ENCODE assay signal across 17 cellular contexts in genomic region chr22:28942333-28942732, GRCh38. TPM values are rescaled to one million over a fixed set of nuclear protein-coding genes. Genes with fewer than 3 reads are reported as not detected.
A peak's percentile ranks its signal among the peaks of the same experiment; 100 is the strongest.
DNase-seq lines count a peak whose midpoint lies in the region; ATAC-seq, FAIRE-seq and TF ChIP-seq lines count a peak whose summit lies in the region.
"Had no signal": no experiment of that assay in that cellular context is flagged by ENCODE, and none has a peak within 500 bp of the region (broad histone marks: within the 10 kb centered on the region; RNA-seq: fewer than 3 reads in every experiment).

No MANE protein-coding gene starts in this region.

- H3K4me3 ChIP-seq in WERI-Rb-1 (ENCODE audit: low read depth, low read length) (no peak overlapping the region), ectodermal cell (ENCODE audit: insufficient read depth, low read depth, low read length) (no peak overlapping the region), right lobe of liver (no peak overlapping the region), parathyroid adenoma (ENCODE audit: low read depth, low read length) (peak overlapping the region; percentile 29)
- H3K4me3 ChIP-seq: SK-N-MC had no signal

- H3K27me3 ChIP-seq in WERI-Rb-1 (ENCODE audit: insufficient read depth, low read depth, severe bottlenecking) (no peaks in the 10 kb centered on the region), ectodermal cell (ENCODE audit: control insufficient read depth, insufficient read depth, low read length, poor library complexity, severe bottlenecking) (no peaks in the 10 kb centered on the region), right lobe of liver (no peaks in the 10 kb centered on the region), parathyroid adenoma (ENCODE audit: control insufficient read depth, insufficient read depth, low read length) (no peaks in the 10 kb centered on the region)

- no peak for TF ChIP-seq CTCF in WERI-Rb-1 (IDR thresholded peaks at IDR 0.05; ENCODE audit: low read depth, low read length)
- TF ChIP-seq CTCF in right lobe of liver (IDR thresholded peaks at IDR 0.05), result no peak
- TF ChIP-seq CTCF in parathyroid adenoma (IDR thresholded peaks at IDR 0.05), result no peak

- H3K9me3 ChIP-seq in WERI-Rb-1 (ENCODE audit: severe bottlenecking), result peaks cover 6% of the 10 kb centered on the region
- no peaks in the 10 kb centered on the region for H3K9me3 ChIP-seq in ectodermal cell (ENCODE audit: control insufficient read depth, low read length)
- no peaks in the 10 kb centered on the region for H3K9me3 ChIP-seq in right lobe of liver
- H3K9me3 ChIP-seq in parathyroid adenoma (ENCODE audit: control insufficient read depth, low read length), result no peaks in the 10 kb centered on the region

- H3K9me3 Mint-ChIP-seq in effector memory CD8-positive, alpha-beta T cell, result peaks cover 5 to 8% of the 10 kb centered on the region in 2 donors

- 87 to 89% methylated on average over 5 of the region's 5 CpGs for WGBS in ectodermal cell, 2 experiments
- 78% methylated on average over 2 of the region's 5 CpGs for WGBS in right lobe of liver (ENCODE audit: insufficient coverage, low coverage, low lambda C conversion rate, missing lambda C conversion rate)

- H3K4me2 ChIP-seq in parathyroid adenoma (ENCODE audit: low read length), result peak overlapping the region; percentile 63

- TF ChIP-seq POLR2A in right lobe of liver (IDR thresholded peaks at IDR 0.05) (no peak), GM12891 (IDR thresholded peaks at IDR 0.05; ENCODE audit: low read depth, low read length) (no peak)

- no peak overlapping the region for H2AFZ ChIP-seq in parathyroid adenoma

- DNase-seq in WERI-Rb-1 (no peak), right lobe of liver (no peak), GM12891 (ENCODE audit: insufficient read length, low spot score) (no peak), AG20443 (ENCODE audit: low spot score) (no peak), HuH-7.5 (ENCODE audit: low spot score) (no peak)
- no peak for DNase-seq in effector memory CD8-positive, alpha-beta T cell
- DNase-seq: CD8-positive, alpha-beta memory T cell; HCEC 1CT; NCI-H1436; NCI-H2081; NCI-H2171 treated with DMSO at 0.1 percent for 48 hours; NCI-H774; OCI-M1; SHP77 had no signal

- peaks cover 43 to 44% of the 10 kb centered on the region in 2 donors for H3K27me3 Mint-ChIP-seq in effector memory CD8-positive, alpha-beta T cell

- no peak overlapping the region for H3K4me3 Mint-ChIP-seq in effector memory CD8-positive, alpha-beta T cell
- H3K4me3 Mint-ChIP-seq: CD8-positive, alpha-beta memory T cell had no signal

- no peak overlapping the region for H3K27ac Mint-ChIP-seq in effector memory CD8-positive, alpha-beta T cell
- H3K27ac Mint-ChIP-seq: CD8-positive, alpha-beta memory T cell had no signal

- H3K79me2 ChIP-seq in parathyroid adenoma, result no peaks in the 10 kb centered on the region

- intact Hi-C loops in right lobe of liver (cut with DNase I), result no loop called here

- H3K27ac ChIP-seq in WERI-Rb-1 (peak overlapping the region; percentile 68), ectodermal cell (ENCODE audit: insufficient read depth, low read depth, low read length, poor library complexity, severe bottlenecking) (peak overlapping the region; percentile 95), right lobe of liver (no peak overlapping the region), parathyroid adenoma (no peak overlapping the region)
- H3K27ac ChIP-seq: SK-N-MC had no signal

- no peaks in the 10 kb centered on the region for H3K4me1 Mint-ChIP-seq in effector memory CD8-positive, alpha-beta T cell (ENCODE audit: low read depth in 2 of 2)
- H3K4me1 Mint-ChIP-seq: CD8-positive, alpha-beta memory T cell had no signal

- peak in 3 of 4 donors; percentile 22 to 59 (median 26) for ATAC-seq in right lobe of liver
- ATAC-seq in effector memory CD8-positive, alpha-beta T cell (replicated peaks), result no peak

- FAIRE-seq in GM12891 (lab: Jason Lieb, UNC), result no peak

- peaks cover 59% of the 10 kb centered on the region for H3K4me1 ChIP-seq in ectodermal cell (ENCODE audit: control insufficient read depth, insufficient read depth, low read length)
- H3K4me1 ChIP-seq in right lobe of liver, result peaks cover 0 to 38% (median 12%) of the 10 kb centered on the region in 4 donors
- H3K4me1 ChIP-seq in parathyroid adenoma, result peaks cover 14% of the 10 kb centered on the region

- H3K9ac ChIP-seq in parathyroid adenoma, result no peak overlapping the region

- H3K36me3 ChIP-seq in WERI-Rb-1 (no peaks in the 10 kb centered on the region), ectodermal cell (ENCODE audit: control insufficient read depth, insufficient read depth, low read length) (no peaks in the 10 kb centered on the region), right lobe of liver (no peaks in the 10 kb centered on the region), parathyroid adenoma (ENCODE audit: control insufficient read depth, insufficient read depth, low read length) (no peaks in the 10 kb centered on the region)

- H3K36me3 Mint-ChIP-seq in effector memory CD8-positive, alpha-beta T cell (ENCODE audit: insufficient read depth), result no peaks in the 10 kb centered on the region

TF ChIP-seq in GM12891, 5 proteins besides CTCF, POLR2A, EP300 and RAD21:
- TF ChIP-seq TAF1 (IDR thresholded peaks at IDR 0.05; ENCODE audit: low read depth, low read length) (no peak), POLR2AphosphoS5 (IDR thresholded peaks at IDR 0.05; ENCODE audit: low read depth, low read length) (no peak), POU2F2 (IDR thresholded peaks at IDR 0.05; ENCODE audit: low read depth, low read length) (no peak), SPI1 (IDR thresholded peaks at IDR 0.05; ENCODE audit: low read depth, low read length) (no peak)

RNA-seq across cellular contexts. Expression of gene ZNRF3, which starts 59.0 kb away (rescaled TPM):
- 25.8 TPM for polyA plus RNA-seq in ectodermal cell (2013, experiment 1 of 4)
- 21.9 TPM for polyA plus RNA-seq in ectodermal cell (2013, experiment 2 of 4)
- 25.1 TPM for polyA plus RNA-seq in ectodermal cell (2013, experiment 3 of 4)
- 27.5 TPM for polyA plus RNA-seq in ectodermal cell (2013, experiment 4 of 4)
- total RNA-seq in right lobe of liver, result 1 to 10 TPM; 5.8 to 9.2 (median 6.9) TPM
- 0.03 TPM for polyA plus RNA-seq in GM12891 (2012; ENCODE audit: low read depth, missing spikeins)

Comparison
In these comparisons a context has a peak if more than half of its experiments do, and no peak if none do; other contexts are left out.
1. H3K27ac ChIP-seq: peak in WERI-Rb-1 (single experiment) and ectodermal cell (single experiment); none in right lobe of liver (0 of 3) and parathyroid adenoma (single experiment).